ENCODE assay signal across 25 cellular contexts in genomic region chr5:4386152-4386551, GRCh38.
"Had no signal": no experiment of that assay in that cellular context is flagged by ENCODE, and none has a peak within 500 bp of the region (broad histone marks: within the 10 kb centered on the region; RNA-seq: fewer than 3 reads in every experiment).

No MANE protein-coding gene starts in this region.

- H3K9me3 ChIP-seq: SJCRH30 had no signal

- ATAC-seq: K562, Right ventricle myocardium inferior, SK-N-SH treated with all-trans-retinoic acid at 6 μM for 48 hours had no signal

- H3K4me3 ChIP-seq: K562, SJCRH30 had no signal

- H3K36me3 ChIP-seq: SJCRH30 had no signal

- FAIRE-seq: HTR-8/SVneo, K562, RCC 7860 had no signal

- H3K27ac ChIP-seq: KMS-11, SJCRH30 had no signal

- H3K27me3 ChIP-seq: SJCRH30 had no signal

- DNase-seq: Kasumi-1, MV-4-11, NCI-H1048, NCI-H1105, NCI-H1417, NCI-H1436 treated with DMSO at 0.1 percent for 48 hours, NCI-H1694, NCI-H187 treated with DMSO at 0.1 percent for 48 hours, NCI-H2029 treated with DMSO at 0.1 percent for 48 hours, NCI-H2171, NCI-H226, NCI-H446, NCI-H510A, NCI-H524 treated with DMSO at 0.1 percent for 48 hours, NCI-H69, NCI-H774, RPMI8226, SHP77 treated with DMSO at 0.1 percent for 48 hours, SJCRH30 had no signal

- H3K4me1 ChIP-seq: SJCRH30 had no signal
